Comparison of ENCODE assay signal across 26 cellular contexts in the genomic region with DNA sequence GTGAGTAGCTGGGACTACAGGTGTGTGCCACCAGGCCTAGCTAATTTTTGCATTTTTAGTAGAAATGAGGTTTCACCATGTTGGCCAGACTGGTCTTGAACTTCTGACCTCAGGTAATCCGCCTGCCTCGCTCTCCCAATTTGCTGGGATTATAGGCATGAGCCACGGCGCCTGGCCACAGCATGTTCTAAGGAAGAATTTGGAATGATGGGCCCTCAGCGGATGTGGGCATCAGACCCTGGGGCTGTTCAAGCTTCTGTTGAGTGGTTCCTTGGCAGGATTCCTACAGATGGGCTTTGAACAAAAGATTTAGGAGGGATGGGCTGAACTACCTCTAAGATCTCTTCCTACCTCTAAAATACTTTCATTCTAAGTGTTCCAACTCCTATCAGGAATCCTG.
"Had no signal": no experiment of that assay in that cellular context is flagged by ENCODE, and none has a peak within 500 bp of the region (broad histone marks: within the 10 kb centered on the region; RNA-seq: fewer than 3 reads in every experiment).

No MANE protein-coding gene starts in this region.

- H3K4me3 ChIP-seq: esophagus muscularis mucosa, heart left ventricle, skin epidermis, stomach, suprapubic skin, tibial artery had no signal

- ATAC-seq: activated CD8-positive, alpha-beta T cell treated with anti-CD3 and anti-CD28 coated beads, Interleukin-2, amount 10 ng/mL, durations not matched to agents 7 days and 5 days; foreskin keratinocyte; heart left ventricle; left colon; naive thymus-derived CD8-positive, alpha-beta T cell; sciatic nerve; stimulated activated naive B cell treated with anti-CD40 and anti-IgM and Interleukin-4, amounts not matched to agents 10 μg/mL and 1 μg/mL and 100 μg/mL, for 72 hours; T-helper 17 cell had no signal

- H3K9me3 ChIP-seq: esophagus muscularis mucosa, heart left ventricle, neutrophil, stomach, suprapubic skin, tibial artery had no signal

- DNase-seq: activated CD4-positive, alpha-beta T cell treated with anti-CD3 and anti-CD28 coated beads, Interleukin-2, amount 50 U/mL, for 1 hour; activated CD8-positive, alpha-beta T cell treated with anti-CD3 and anti-CD28 coated beads, Interleukin-2, amount 10 ng/mL, durations not matched to agents 7 days and 5 days; activated gamma-delta T cell; activated naive CD4-positive, alpha-beta T cell treated with anti-CD3 and anti-CD28 coated beads, Interleukin-2, amount 50 U/mL, for 16 hours; activated T-cell treated with anti-CD3 and anti-CD28 coated beads, Interleukin-2, amount 50 U/mL, for 24 hours; amniotic stem cell; brain microvascular endothelial cell; dermis blood vessel endothelial cell; effector CD4-positive, alpha-beta T cell; heart left ventricle; hypothalamus; immature natural killer cell; kidney; left colon; naive thymus-derived CD8-positive, alpha-beta T cell; stimulated activated naive B cell treated with anti-CD40 and anti-IgM and Interleukin-4, amounts not matched to agents 10 μg/mL and 1 μg/mL and 100 μg/mL, for 72 hours; stomach; T-helper 17 cell; T1000; tibial artery had no signal

- H3K27me3 ChIP-seq: brain microvascular endothelial cell, esophagus muscularis mucosa, foreskin keratinocyte, heart left ventricle, neutrophil, stomach, suprapubic skin, tibial artery had no signal

- H3K27ac ChIP-seq: brain microvascular endothelial cell, esophagus muscularis mucosa, foreskin keratinocyte, heart left ventricle, neutrophil, skin epidermis, stomach, suprapubic skin, tibial artery had no signal
